1 cellular context compared by ENCODE assay signal in the genomic region with DNA sequence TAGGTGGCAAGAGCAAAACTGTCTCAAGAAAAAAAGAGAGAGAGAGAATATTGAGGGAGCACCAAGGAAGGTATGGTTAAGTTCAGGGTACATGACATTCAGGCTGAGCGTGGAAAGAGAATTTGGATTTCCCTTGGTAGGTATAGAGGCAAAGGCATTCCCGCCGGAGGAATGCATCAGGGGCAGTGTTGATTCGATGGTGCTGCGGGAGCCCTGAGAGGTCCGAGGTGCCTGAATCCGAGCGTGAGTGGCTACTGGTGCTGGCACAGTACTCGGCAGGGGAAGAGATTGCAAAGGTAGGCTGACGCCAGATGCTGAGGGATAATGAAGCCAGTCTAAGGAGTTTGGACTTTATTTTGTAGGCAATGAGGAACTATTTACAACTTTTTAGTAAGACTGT.
TF ChIP-seq lines count a peak whose summit lies in the region.

No MANE protein-coding gene starts in this region.

TF ChIP-seq in GM23338, 12 proteins besides CTCF, POLR2A, EP300 and RAD21 (continued from another document):
- TF ChIP-seq, protein P1, sequence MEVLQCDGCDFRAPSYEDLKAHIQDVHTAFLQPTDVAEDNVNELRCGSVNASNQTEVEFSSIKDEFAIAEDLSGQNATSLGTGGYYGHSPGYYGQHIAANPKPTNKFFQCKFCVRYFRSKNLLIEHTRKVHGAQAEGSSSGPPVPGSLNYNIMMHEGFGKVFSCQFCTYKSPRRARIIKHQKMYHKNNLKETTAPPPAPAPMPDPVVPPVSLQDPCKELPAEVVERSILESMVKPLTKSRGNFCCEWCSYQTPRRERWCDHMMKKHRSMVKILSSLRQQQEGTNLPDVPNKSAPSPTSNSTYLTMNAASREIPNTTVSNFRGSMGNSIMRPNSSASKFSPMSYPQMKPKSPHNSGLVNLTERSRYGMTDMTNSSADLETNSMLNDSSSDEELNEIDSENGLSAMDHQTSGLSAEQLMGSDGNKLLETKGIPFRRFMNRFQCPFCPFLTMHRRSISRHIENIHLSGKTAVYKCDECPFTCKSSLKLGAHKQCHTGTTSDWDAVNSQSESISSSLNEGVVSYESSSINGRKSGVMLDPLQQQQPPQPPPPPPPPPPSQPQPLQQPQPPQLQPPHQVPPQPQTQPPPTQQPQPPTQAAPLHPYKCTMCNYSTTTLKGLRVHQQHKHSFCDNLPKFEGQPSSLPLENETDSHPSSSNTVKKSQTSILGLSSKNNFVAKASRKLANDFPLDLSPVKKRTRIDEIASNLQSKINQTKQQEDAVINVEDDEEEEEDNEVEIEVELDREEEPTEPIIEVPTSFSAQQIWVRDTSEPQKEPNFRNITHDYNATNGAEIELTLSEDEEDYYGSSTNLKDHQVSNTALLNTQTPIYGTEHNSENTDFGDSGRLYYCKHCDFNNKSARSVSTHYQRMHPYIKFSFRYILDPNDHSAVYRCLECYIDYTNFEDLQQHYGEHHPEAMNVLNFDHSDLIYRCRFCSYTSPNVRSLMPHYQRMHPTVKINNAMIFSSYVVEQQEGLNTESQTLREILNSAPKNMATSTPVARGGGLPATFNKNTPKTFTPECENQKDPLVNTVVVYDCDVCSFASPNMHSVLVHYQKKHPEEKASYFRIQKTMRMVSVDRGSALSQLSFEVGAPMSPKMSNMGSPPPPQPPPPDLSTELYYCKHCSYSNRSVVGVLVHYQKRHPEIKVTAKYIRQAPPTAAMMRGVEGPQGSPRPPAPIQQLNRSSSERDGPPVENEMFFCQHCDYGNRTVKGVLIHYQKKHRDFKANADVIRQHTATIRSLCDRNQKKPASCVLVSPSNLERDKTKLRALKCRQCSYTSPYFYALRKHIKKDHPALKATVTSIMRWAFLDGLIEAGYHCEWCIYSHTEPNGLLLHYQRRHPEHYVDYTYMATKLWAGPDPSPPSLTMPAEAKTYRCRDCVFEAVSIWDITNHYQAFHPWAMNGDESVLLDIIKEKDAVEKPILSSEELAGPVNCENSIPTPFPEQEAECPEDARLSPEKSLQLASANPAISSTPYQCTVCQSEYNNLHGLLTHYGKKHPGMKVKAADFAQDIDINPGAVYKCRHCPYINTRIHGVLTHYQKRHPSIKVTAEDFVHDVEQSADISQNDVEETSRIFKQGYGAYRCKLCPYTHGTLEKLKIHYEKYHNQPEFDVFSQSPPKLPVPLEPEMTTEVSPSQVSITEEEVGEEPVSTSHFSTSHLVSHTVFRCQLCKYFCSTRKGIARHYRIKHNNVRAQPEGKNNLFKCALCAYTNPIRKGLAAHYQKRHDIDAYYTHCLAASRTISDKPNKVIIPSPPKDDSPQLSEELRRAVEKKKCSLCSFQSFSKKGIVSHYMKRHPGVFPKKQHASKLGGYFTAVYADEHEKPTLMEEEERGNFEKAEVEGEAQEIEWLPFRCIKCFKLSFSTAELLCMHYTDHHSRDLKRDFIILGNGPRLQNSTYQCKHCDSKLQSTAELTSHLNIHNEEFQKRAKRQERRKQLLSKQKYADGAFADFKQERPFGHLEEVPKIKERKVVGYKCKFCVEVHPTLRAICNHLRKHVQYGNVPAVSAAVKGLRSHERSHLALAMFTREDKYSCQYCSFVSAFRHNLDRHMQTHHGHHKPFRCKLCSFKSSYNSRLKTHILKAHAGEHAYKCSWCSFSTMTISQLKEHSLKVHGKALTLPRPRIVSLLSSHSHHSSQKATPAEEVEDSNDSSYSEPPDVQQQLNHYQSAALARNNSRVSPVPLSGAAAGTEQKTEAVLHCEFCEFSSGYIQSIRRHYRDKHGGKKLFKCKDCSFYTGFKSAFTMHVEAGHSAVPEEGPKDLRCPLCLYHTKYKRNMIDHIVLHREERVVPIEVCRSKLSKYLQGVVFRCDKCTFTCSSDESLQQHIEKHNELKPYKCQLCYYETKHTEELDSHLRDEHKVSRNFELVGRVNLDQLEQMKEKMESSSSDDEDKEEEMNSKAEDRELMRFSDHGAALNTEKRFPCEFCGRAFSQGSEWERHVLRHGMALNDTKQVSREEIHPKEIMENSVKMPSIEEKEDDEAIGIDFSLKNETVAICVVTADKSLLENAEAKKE (CRISPR knock-in tag; IDR thresholded peaks at IDR 0.05), result no peak
- no peak for TF ChIP-seq ZNF331 (CRISPR knock-in tag; IDR thresholded peaks at IDR 0.05; ENCODE audit: low read depth)
